8 cellular contexts compared by ENCODE assay signal in genomic region chr1:53294557-53294956, GRCh38. TPM values are rescaled to one million over a fixed set of nuclear protein-coding genes. Genes with fewer than 3 reads are reported as not detected.
DNase-seq lines count a peak whose midpoint lies in the region; ATAC-seq and TF ChIP-seq lines count a peak whose summit lies in the region.

No MANE protein-coding gene starts in this region.

- no peak overlapping the region for H4K12ac ChIP-seq in trophoblast cell (ENCODE audit: low read depth, low read length)

- no peak overlapping the region for H3K18ac ChIP-seq in trophoblast cell (ENCODE audit: low read length)

- peak; percentile 39 for DNase-seq in Ammon's horn (ENCODE audit: low spot score)
- DNase-seq in NCI-H226: peak; percentile 86
- DNase-seq in adipocyte (ENCODE audit: low read depth): peak; percentile 15
- DNase-seq in occipital lobe (lab: John Stamatoyannopoulos, UW): peak; percentile 66
- DNase-seq in NCI-H2171 treated with DMSO at 0.1 percent for 48 hours (lab: John Stamatoyannopoulos, UW): no peak
- DNase-seq in left cardiac atrium: no peak
- DNase-seq in trophoblast cell: no peak

- no CpG with 5 or more reads among the region's 8 CpGs for WGBS in trophoblast cell (ENCODE audit: extremely low coverage, insufficient coverage, insufficient read length)
- 100% methylated on average over 1 of the region's 8 CpGs; no CpG with 5 or more reads in 1 of the 2 donors for WGBS in gastroesophageal sphincter (ENCODE audit: low coverage in 1 of 2), 2 donors

- no peak overlapping the region for H2AFZ ChIP-seq in trophoblast cell (ENCODE audit: insufficient read depth, low read length, poor library complexity)

- no peak overlapping the region for H4K8ac ChIP-seq in trophoblast cell (ENCODE audit: low read depth, low read length)

- H3K23ac ChIP-seq in trophoblast cell (ENCODE audit: low read length): no peak overlapping the region

- H3K27ac ChIP-seq in trophoblast cell (ENCODE audit: low read depth, low read length): no peak overlapping the region
- H3K27ac ChIP-seq in gastroesophageal sphincter: no peak overlapping the region

- H3K9me3 ChIP-seq in adipocyte (ENCODE audit: control insufficient read depth, low read length) (no peaks in the 10 kb centered on the region), trophoblast cell (ENCODE audit: insufficient read depth, low read depth, low read length) (peaks cover 2% of the 10 kb centered on the region), gastroesophageal sphincter (no peaks in the 10 kb centered on the region)

- no peak for TF ChIP-seq POLR2A in gastroesophageal sphincter (IDR thresholded peaks at IDR 0.05)

- ATAC-seq in left cardiac atrium (no peak), gastroesophageal sphincter (no peak)

- H3K9ac ChIP-seq in adipocyte (ENCODE audit: low read length): no peak overlapping the region
- no peak overlapping the region for H3K9ac ChIP-seq in trophoblast cell (ENCODE audit: low read length)

- TF ChIP-seq CTCF in gastroesophageal sphincter (IDR thresholded peaks at IDR 0.05): no peak

- H3K14ac ChIP-seq in trophoblast cell (ENCODE audit: low read length): no peak overlapping the region

- H3K79me2 ChIP-seq in trophoblast cell (ENCODE audit: control insufficient read depth, insufficient read depth, low read length, poor library complexity): no peaks in the 10 kb centered on the region

- intact Hi-C loops in left cardiac atrium (cut with DNase I): no loop called here

- H3K36me3 ChIP-seq in adipocyte (ENCODE audit: control insufficient read depth, insufficient read depth, low read length, severe bottlenecking) (no peaks in the 10 kb centered on the region), trophoblast cell (ENCODE audit: control insufficient read depth in 1 of 2, insufficient read depth in 2 of 2, low read length in 2 of 2) (no peaks in the 10 kb centered on the region), gastroesophageal sphincter (no peaks in the 10 kb centered on the region)

- H3K4me3 ChIP-seq in adipocyte (ENCODE audit: low read length): no peak overlapping the region
- no peak overlapping the region for H3K4me3 ChIP-seq in trophoblast cell (ENCODE audit: low read depth, low read length)
- H3K4me3 ChIP-seq in gastroesophageal sphincter: no peak overlapping the region

- H3K27me3 ChIP-seq in adipocyte (replicated peaks; ENCODE audit: control insufficient read depth, insufficient read depth, low read length) (no peaks in the 10 kb centered on the region), trophoblast cell (ENCODE audit: insufficient read depth, low read length) (no peaks in the 10 kb centered on the region), gastroesophageal sphincter (no peaks in the 10 kb centered on the region)

- no peak overlapping the region for H2BK120ac ChIP-seq in trophoblast cell (ENCODE audit: insufficient read depth, low read length, poor library complexity)

- no peaks in the 10 kb centered on the region for H3K79me1 ChIP-seq in trophoblast cell (ENCODE audit: low read length)

- H4K91ac ChIP-seq in trophoblast cell (ENCODE audit: low read depth, low read length): no peak overlapping the region

- no peak overlapping the region for H2BK5ac ChIP-seq in trophoblast cell (ENCODE audit: low read depth, low read length, poor library complexity)

- H2BK12ac ChIP-seq in trophoblast cell (ENCODE audit: low read length): no peak overlapping the region

- peaks cover 60% of the 10 kb centered on the region for H3K4me1 ChIP-seq in adipocyte (ENCODE audit: control insufficient read depth, insufficient read depth, low read length)
- no peaks in the 10 kb centered on the region for H3K4me1 ChIP-seq in trophoblast cell (ENCODE audit: control insufficient read depth in 1 of 2, insufficient read depth in 2 of 2, low read length in 2 of 2)
- H3K4me1 ChIP-seq in gastroesophageal sphincter: peaks cover 0 to 11% (median 0%) of the 10 kb centered on the region in 3 donors

- no peak overlapping the region for H2AK5ac ChIP-seq in trophoblast cell (ENCODE audit: low read length)

- H3K4me2 ChIP-seq in trophoblast cell (ENCODE audit: low read length): no peak overlapping the region

- no peak for TF ChIP-seq EP300 in gastroesophageal sphincter (IDR thresholded peaks at IDR 0.05)

- H3K4ac ChIP-seq in trophoblast cell (ENCODE audit: low read depth, low read length): no peak overlapping the region

RNA-seq across cellular contexts. Expression of gene LRP8, which starts 33.3 kb away (rescaled TPM):
- total RNA-seq in occipital lobe (86.6 TPM), left cardiac atrium (1 to 10 TPM; 1.7 to 4.1 TPM), gastroesophageal sphincter (1 to 10 TPM; 1.8 to 3.6 (median 2.2) TPM)
- 5.2 and 5.8 TPM in 2 replicates for polyA plus RNA-seq in trophoblast cell (2013)

RNA-seq across cellular contexts. Expression of gene MAGOH, which starts 56.2 kb away (rescaled TPM):
- total RNA-seq in occipital lobe (18.2 TPM), left cardiac atrium (10 to 100 TPM; 26.1 to 26.4 TPM), gastroesophageal sphincter (10 to 100 TPM; 30.2 to 49.4 (median 32.7) TPM)
- 95.0 and 100 TPM in 2 replicates for polyA plus RNA-seq in trophoblast cell (2013)

Comparison
In these comparisons a context has a peak if more than half of its experiments do, and no peak if none do; other contexts are left out.
1. DNase-seq: peak in Ammon's horn (single experiment), NCI-H226 (single experiment), adipocyte (single experiment) and occipital lobe (single experiment); none in NCI-H2171 treated with DMSO at 0.1 percent for 48 hours (single experiment), left cardiac atrium (single experiment) and trophoblast cell (0 of 2).
2. RNA of gene LRP8, which starts 33.3 kb away (total RNA-seq): 86.6 TPM in occipital lobe (single experiment); 1.7 to 4.1 TPM in left cardiac atrium and 1.8 to 3.6 TPM in gastroesophageal sphincter; every median in the first group is over 10 times any median in the second.